28 cellular contexts compared by ENCODE assay signal in genomic region chr4:4610672-4611071, GRCh38.
"Had no signal": no experiment of that assay in that cellular context is flagged by ENCODE, and none has a peak within 500 bp of the region (broad histone marks: within the 10 kb centered on the region; RNA-seq: fewer than 3 reads in every experiment).

No MANE protein-coding gene starts in this region.

- DNase-seq: activated CD4-positive, alpha-beta memory T cell treated with anti-CD3 and anti-CD28 coated beads for 36 hours; activated CD4-positive, alpha-beta T cell treated with anti-CD3 and anti-CD28 coated beads for 36 hours; activated CD4-positive, alpha-beta T cell treated with anti-CD3 and anti-CD28 coated beads, Interleukin-2, amount 50 U/mL, for 1 hour; activated CD8-positive, alpha-beta memory T cell treated with anti-CD3 and anti-CD28 coated beads, Interleukin-2, amount 50 U/mL, for 4 hours; activated gamma-delta T cell treated with Interleukin-2 at 50 U/mL for 16 hours; activated naive CD4-positive, alpha-beta T cell treated with anti-CD3 and anti-CD28 coated beads for 36 hours; activated T-cell treated with anti-CD3 and anti-CD28 coated beads for 4 hours; activated T-cell treated with anti-CD3 and anti-CD28 coated beads, Interleukin-2, amount 50 U/mL, for 4 hours; adrenal gland; body of pancreas; MM.1S; MV-4-11; NCI-H1092; NCI-H146; NCI-H187; NCI-H2029 treated with DMSO at 0.1 percent for 48 hours; NCI-H345; NCI-H526 treated with DMSO at 0.1 percent for 48 hours; NCI-H774; PC-3; RPMI8226; SHP77 treated with DMSO at 0.1 percent for 48 hours; SK-N-SH had no signal

- H3K4me3 Mint-ChIP-seq: activated CD4-positive, alpha-beta memory T cell treated with anti-CD3 and anti-CD28 coated beads for 36 hours; activated CD4-positive, alpha-beta T cell treated with anti-CD3 and anti-CD28 coated beads for 36 hours; activated naive CD4-positive, alpha-beta T cell treated with anti-CD3 and anti-CD28 coated beads for 36 hours; activated T-cell treated with anti-CD3 and anti-CD28 coated beads, Interleukin-2, amount 50 U/mL, for 4 hours; activated T-helper 1 cell treated with anti-CD3 and anti-CD28 coated beads, Interleukin-12 subunit alpha, Interleukin-12 subunit beta, Interleukin-2, Interleukin-4 antibody, amounts not matched to agents 30 ng/mL and 10 ng/mL and 1 ng/mL, durations not matched to agents 14 hours and 24 hours and 36 hours; T-helper 1 cell treated with Interleukin-12 subunit alpha and Interleukin-12 subunit beta and Interleukin-4 antibody, amounts not matched to agents 30 μg/mL and 1 μg/mL, for 36 hours; T-helper 2 cell treated with Interferon-gamma antibody and Interleukin-4, amounts not matched to agents 5 μg/mL and 100 μg/mL, for 36 hours; WTC11 had no signal

- H3K27ac Mint-ChIP-seq: activated CD4-positive, alpha-beta memory T cell treated with anti-CD3 and anti-CD28 coated beads for 36 hours; activated CD4-positive, alpha-beta T cell treated with anti-CD3 and anti-CD28 coated beads for 36 hours; activated naive CD4-positive, alpha-beta T cell treated with anti-CD3 and anti-CD28 coated beads for 36 hours; activated naive CD4-positive, alpha-beta T cell treated with anti-CD3 and anti-CD28 coated beads, Interleukin-2, amount 50 U/mL, for 72 hours; activated T-helper 1 cell treated with anti-CD3 and anti-CD28 coated beads, Interleukin-12 subunit alpha, Interleukin-12 subunit beta, Interleukin-2, Interleukin-4 antibody, amounts not matched to agents 30 ng/mL and 10 ng/mL and 1 ng/mL, durations not matched to agents 14 hours and 24 hours and 36 hours; T-helper 1 cell treated with Interleukin-12 subunit alpha and Interleukin-12 subunit beta and Interleukin-4 antibody, amounts not matched to agents 30 μg/mL and 1 μg/mL, for 36 hours; T-helper 2 cell treated with Interferon-gamma antibody and Interleukin-4, amounts not matched to agents 5 μg/mL and 100 μg/mL, for 36 hours; WTC11 had no signal

- H3K9me3 Mint-ChIP-seq: activated CD4-positive, alpha-beta memory T cell treated with anti-CD3 and anti-CD28 coated beads for 36 hours; activated naive CD4-positive, alpha-beta T cell treated with anti-CD3 and anti-CD28 coated beads for 36 hours; activated naive CD4-positive, alpha-beta T cell treated with anti-CD3 and anti-CD28 coated beads, Interleukin-2, amount 50 U/mL, for 72 hours; activated T-cell treated with anti-CD3 and anti-CD28 coated beads, Interleukin-2, amount 50 U/mL, for 4 hours; activated T-helper 1 cell treated with anti-CD3 and anti-CD28 coated beads, Interleukin-12 subunit alpha, Interleukin-12 subunit beta, Interleukin-2, Interleukin-4 antibody, amounts not matched to agents 30 ng/mL and 10 ng/mL and 1 ng/mL, durations not matched to agents 14 hours and 24 hours and 36 hours; T-helper 1 cell treated with Interleukin-12 subunit alpha and Interleukin-12 subunit beta and Interleukin-4 antibody, amounts not matched to agents 30 μg/mL and 1 μg/mL, for 36 hours; T-helper 2 cell treated with Interferon-gamma antibody and Interleukin-4, amounts not matched to agents 5 μg/mL and 100 μg/mL, for 36 hours; WTC11 had no signal

- H3K4me1 Mint-ChIP-seq: activated CD4-positive, alpha-beta T cell treated with anti-CD3 and anti-CD28 coated beads for 36 hours had no signal

- H3K27me3 Mint-ChIP-seq: activated CD4-positive, alpha-beta memory T cell treated with anti-CD3 and anti-CD28 coated beads for 36 hours; activated CD4-positive, alpha-beta T cell treated with anti-CD3 and anti-CD28 coated beads for 36 hours had no signal
